In the genomic region with DNA sequence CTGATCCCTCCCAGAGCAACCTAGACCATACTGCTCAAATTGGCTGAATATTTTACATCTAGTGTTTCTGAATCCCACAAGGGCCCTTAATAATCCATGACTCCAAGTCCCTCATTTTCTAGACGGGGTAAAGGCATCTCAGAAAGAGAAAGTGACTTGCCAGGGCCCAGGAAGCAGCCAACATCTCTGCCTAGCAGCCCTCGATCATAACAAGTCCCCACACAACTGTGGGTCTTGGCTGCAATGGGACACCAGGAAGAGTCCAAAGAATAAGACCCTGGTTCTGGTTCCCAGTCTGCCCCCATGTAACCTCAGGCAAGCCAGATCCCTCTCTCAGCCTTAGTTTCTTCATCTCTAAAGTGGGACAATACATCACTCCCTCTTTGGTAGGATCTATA, we compare ENCODE assay signal across 7 cellular contexts. TPM values are rescaled to one million over a fixed set of nuclear protein-coding genes. Genes with fewer than 3 reads are reported as not detected.
DNase-seq lines count a peak whose midpoint lies in the region; ATAC-seq and TF ChIP-seq lines count a peak whose summit lies in the region.

No MANE protein-coding gene starts in this region.

- peak overlapping the region; percentile 91 for H3K4me3 Mint-ChIP-seq in activated T-helper 17 cell treated with anti-CD3 and anti-CD28 coated beads, Interleukin-2, amount 50 U/mL, for 72 hours
- H3K4me3 Mint-ChIP-seq in stimulated activated naive B cell treated with anti-CD40 and anti-IgM and Interleukin-4, amounts not matched to agents 10 μg/mL and 1 μg/mL and 100 μg/mL, for 72 hours: peak overlapping the region; percentile 73 to 79

- H3K27me3 ChIP-seq in HL-60 (ENCODE audit: insufficient read depth, poor library complexity, severe bottlenecking): no peaks in the 10 kb centered on the region
- H3K27me3 ChIP-seq in left lung: no peaks in the 10 kb centered on the region

- H3K4me1 ChIP-seq in left lung: peaks cover 39 to 91% of the 10 kb centered on the region in 2 donors

- DNase-seq in HL-60 (ENCODE audit: low read depth in 1 of 2, low spot score in 1 of 2) (no peak), left lung (no peak), activated gamma-delta T cell (lab: John Stamatoyannopoulos, UW) (no peak)
- DNase-seq in stimulated activated naive B cell treated with anti-CD40 and anti-IgM and Interleukin-4, amounts not matched to agents 10 μg/mL and 1 μg/mL and 100 μg/mL, for 72 hours: no peak

- H3K36me3 Mint-ChIP-seq in activated T-helper 17 cell treated with anti-CD3 and anti-CD28 coated beads, Interleukin-2, amount 50 U/mL, for 72 hours (ENCODE audit: low read depth): peaks cover 100% of the 10 kb centered on the region
- H3K36me3 Mint-ChIP-seq in stimulated activated naive B cell treated with anti-CD40 and anti-IgM and Interleukin-4, amounts not matched to agents 10 μg/mL and 1 μg/mL and 100 μg/mL, for 72 hours: peaks cover 66 to 79% of the 10 kb centered on the region in 2 donors

- H3K4me3 ChIP-seq in HL-60 (replicated peaks; ENCODE audit: insufficient read depth, low read length): no peak overlapping the region
- H3K4me3 ChIP-seq in left lung: no peak overlapping the region

- TF ChIP-seq CTCF in HL-60 (IDR thresholded peaks at IDR 0.05; ENCODE audit: insufficient read depth, low read length) (no peak), left lung (IDR thresholded peaks at IDR 0.05) (no peak)

- no peaks in the 10 kb centered on the region for H3K9me3 ChIP-seq in left lung

- peak overlapping the region; percentile 96 for H3K27ac Mint-ChIP-seq in activated T-helper 17 cell treated with anti-CD3 and anti-CD28 coated beads, Interleukin-2, amount 50 U/mL, for 72 hours
- H3K27ac Mint-ChIP-seq in stimulated activated naive B cell treated with anti-CD40 and anti-IgM and Interleukin-4, amounts not matched to agents 10 μg/mL and 1 μg/mL and 100 μg/mL, for 72 hours: peak overlapping the region; percentile 82

- peaks cover 0 to 13% of the 10 kb centered on the region in 2 donors for H3K36me3 ChIP-seq in left lung

- no peaks in the 10 kb centered on the region for H3K9me3 Mint-ChIP-seq in activated T-helper 17 cell treated with anti-CD3 and anti-CD28 coated beads, Interleukin-2, amount 50 U/mL, for 72 hours
- H3K9me3 Mint-ChIP-seq in stimulated activated naive B cell treated with anti-CD40 and anti-IgM and Interleukin-4, amounts not matched to agents 10 μg/mL and 1 μg/mL and 100 μg/mL, for 72 hours: no peaks in the 10 kb centered on the region

- ATAC-seq in activated T-helper 17 cell treated with anti-CD3 and anti-CD28 coated beads, Interleukin-2, amount 50 U/mL, for 72 hours (replicated peaks): no peak
- ATAC-seq in left lung: no peak
- ATAC-seq in stimulated activated naive B cell treated with anti-CD40 and anti-IgM and Interleukin-4, amounts not matched to agents 10 μg/mL and 1 μg/mL and 100 μg/mL, for 72 hours (replicated peaks): no peak
- ATAC-seq in GM19351 (IDR thresholded peaks at IDR 0.05; ENCODE audit: unreplicated experiment): no peak
- ATAC-seq in GM19452 (IDR thresholded peaks at IDR 0.05; ENCODE audit: unreplicated experiment): no peak

- peak overlapping the region; percentile 92 for H3K27ac ChIP-seq in HL-60 (replicated peaks)
- peak overlapping the region; percentile 53 to 81 for H3K27ac ChIP-seq in left lung

- peaks cover 67% of the 10 kb centered on the region for H3K4me1 Mint-ChIP-seq in activated T-helper 17 cell treated with anti-CD3 and anti-CD28 coated beads, Interleukin-2, amount 50 U/mL, for 72 hours
- peaks cover 70 to 100% of the 10 kb centered on the region in 2 donors for H3K4me1 Mint-ChIP-seq in stimulated activated naive B cell treated with anti-CD40 and anti-IgM and Interleukin-4, amounts not matched to agents 10 μg/mL and 1 μg/mL and 100 μg/mL, for 72 hours

- H3K27me3 Mint-ChIP-seq in activated T-helper 17 cell treated with anti-CD3 and anti-CD28 coated beads, Interleukin-2, amount 50 U/mL, for 72 hours: no peaks in the 10 kb centered on the region
- H3K27me3 Mint-ChIP-seq in stimulated activated naive B cell treated with anti-CD40 and anti-IgM and Interleukin-4, amounts not matched to agents 10 μg/mL and 1 μg/mL and 100 μg/mL, for 72 hours: no peaks in the 10 kb centered on the region

- intact Hi-C loops in left lung (cut with DNase I): no loop called here

RNA-seq across cellular contexts. Expression of a gene that starts 6.3 kb away (rescaled TPM):
- 100 to 1,000 TPM; 432 to 559 TPM for total RNA-seq in activated T-helper 17 cell treated with anti-CD3 and anti-CD28 coated beads, Interleukin-2, amount 50 U/mL, for 72 hours
- 100 to 1,000 TPM; 188 to 198 TPM for total RNA-seq in left lung
